In the genomic region with DNA sequence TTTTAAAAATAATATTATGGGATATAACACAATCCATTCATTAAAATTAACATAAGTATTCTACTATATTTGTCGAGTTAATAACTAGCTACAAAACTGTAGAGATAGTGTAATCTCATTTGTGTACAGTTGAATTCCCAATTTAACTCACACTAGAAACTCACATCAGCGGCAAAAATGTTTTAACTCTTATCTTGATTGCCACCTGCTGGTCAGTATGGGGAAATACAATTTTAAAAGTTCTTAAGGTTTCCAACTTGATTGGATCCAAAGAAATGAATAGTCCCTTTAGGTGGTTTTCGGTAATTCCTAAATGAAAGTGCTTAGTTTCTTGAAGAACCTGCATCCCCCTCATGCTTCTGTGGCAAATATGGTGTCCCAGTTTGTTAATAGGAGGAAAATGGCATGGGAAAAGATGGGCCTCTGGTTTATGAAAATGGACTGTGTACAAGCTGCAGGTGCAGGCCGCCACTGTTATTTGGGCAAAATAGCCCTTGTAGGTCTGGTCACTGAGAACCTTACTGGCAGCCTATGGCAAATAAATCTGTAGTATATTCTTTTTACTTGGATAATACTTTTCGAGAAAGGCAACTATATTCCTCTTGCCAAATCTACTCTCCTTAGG, we compare ENCODE assay signal across 3 cellular contexts.
A peak's percentile ranks its signal among the peaks of the same experiment; 100 is the strongest.
TF ChIP-seq lines count a peak whose summit lies in the region.

No MANE protein-coding gene starts in this region.

TF ChIP-seq in HEK293, 187 proteins besides CTCF, POLR2A, EP300 and RAD21 (continued from another document):
- TF ChIP-seq ZNF155 (tag by site-specific recombination; IDR thresholded peaks at IDR 0.05) (no peak), ZNF654 (tag by site-specific recombination; IDR thresholded peaks at IDR 0.05; ENCODE audit: low read depth) (peak; percentile 42)
- TF ChIP-seq, protein P1, sequence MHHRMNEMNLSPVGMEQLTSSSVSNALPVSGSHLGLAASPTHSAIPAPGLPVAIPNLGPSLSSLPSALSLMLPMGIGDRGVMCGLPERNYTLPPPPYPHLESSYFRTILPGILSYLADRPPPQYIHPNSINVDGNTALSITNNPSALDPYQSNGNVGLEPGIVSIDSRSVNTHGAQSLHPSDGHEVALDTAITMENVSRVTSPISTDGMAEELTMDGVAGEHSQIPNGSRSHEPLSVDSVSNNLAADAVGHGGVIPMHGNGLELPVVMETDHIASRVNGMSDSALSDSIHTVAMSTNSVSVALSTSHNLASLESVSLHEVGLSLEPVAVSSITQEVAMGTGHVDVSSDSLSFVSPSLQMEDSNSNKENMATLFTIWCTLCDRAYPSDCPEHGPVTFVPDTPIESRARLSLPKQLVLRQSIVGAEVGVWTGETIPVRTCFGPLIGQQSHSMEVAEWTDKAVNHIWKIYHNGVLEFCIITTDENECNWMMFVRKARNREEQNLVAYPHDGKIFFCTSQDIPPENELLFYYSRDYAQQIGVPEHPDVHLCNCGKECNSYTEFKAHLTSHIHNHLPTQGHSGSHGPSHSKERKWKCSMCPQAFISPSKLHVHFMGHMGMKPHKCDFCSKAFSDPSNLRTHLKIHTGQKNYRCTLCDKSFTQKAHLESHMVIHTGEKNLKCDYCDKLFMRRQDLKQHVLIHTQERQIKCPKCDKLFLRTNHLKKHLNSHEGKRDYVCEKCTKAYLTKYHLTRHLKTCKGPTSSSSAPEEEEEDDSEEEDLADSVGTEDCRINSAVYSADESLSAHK (tag by site-specific recombination; IDR thresholded peaks at IDR 0.05): peak; percentile 68

TF ChIP-seq in K562, 482 proteins besides CTCF, POLR2A, EP300 and RAD21 (continued from another document):
- TF ChIP-seq, protein P2, sequence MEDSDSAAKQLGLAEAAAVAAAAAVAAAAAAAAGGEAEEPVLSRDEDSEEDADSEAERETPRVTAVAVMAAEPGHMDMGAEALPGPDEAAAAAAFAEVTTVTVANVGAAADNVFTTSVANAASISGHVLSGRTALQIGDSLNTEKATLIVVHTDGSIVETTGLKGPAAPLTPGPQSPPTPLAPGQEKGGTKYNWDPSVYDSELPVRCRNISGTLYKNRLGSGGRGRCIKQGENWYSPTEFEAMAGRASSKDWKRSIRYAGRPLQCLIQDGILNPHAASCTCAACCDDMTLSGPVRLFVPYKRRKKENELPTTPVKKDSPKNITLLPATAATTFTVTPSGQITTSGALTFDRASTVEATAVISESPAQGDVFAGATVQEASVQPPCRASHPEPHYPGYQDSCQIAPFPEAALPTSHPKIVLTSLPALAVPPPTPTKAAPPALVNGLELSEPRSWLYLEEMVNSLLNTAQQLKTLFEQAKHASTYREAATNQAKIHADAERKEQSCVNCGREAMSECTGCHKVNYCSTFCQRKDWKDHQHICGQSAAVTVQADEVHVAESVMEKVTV (CRISPR knock-in tag; IDR thresholded peaks at IDR 0.05): peak; percentile 20; the same call in 1 of the 2 replicates

TF ChIP-seq in liver, 16 proteins besides CTCF, POLR2A, EP300 and RAD21 (continued from another document):
- TF ChIP-seq, protein P3, sequence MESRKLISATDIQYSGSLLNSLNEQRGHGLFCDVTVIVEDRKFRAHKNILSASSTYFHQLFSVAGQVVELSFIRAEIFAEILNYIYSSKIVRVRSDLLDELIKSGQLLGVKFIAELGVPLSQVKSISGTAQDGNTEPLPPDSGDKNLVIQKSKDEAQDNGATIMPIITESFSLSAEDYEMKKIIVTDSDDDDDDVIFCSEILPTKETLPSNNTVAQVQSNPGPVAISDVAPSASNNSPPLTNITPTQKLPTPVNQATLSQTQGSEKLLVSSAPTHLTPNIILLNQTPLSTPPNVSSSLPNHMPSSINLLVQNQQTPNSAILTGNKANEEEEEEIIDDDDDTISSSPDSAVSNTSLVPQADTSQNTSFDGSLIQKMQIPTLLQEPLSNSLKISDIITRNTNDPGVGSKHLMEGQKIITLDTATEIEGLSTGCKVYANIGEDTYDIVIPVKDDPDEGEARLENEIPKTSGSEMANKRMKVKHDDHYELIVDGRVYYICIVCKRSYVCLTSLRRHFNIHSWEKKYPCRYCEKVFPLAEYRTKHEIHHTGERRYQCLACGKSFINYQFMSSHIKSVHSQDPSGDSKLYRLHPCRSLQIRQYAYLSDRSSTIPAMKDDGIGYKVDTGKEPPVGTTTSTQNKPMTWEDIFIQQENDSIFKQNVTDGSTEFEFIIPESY (IDR thresholded peaks at IDR 0.05): no peak
- TF ChIP-seq RXRA (IDR thresholded peaks at IDR 0.05) (no peak), FOXA2 (IDR thresholded peaks at IDR 0.05) (no peak), HNF4A (conservative IDR thresholded peaks at IDR 0.05) (no peak), EGR1 (IDR thresholded peaks at IDR 0.05; ENCODE audit: low read depth in 2 of 2) (no peak), FOXA1 (IDR thresholded peaks at IDR 0.05) (no peak)
- TF ChIP-seq, protein P4, sequence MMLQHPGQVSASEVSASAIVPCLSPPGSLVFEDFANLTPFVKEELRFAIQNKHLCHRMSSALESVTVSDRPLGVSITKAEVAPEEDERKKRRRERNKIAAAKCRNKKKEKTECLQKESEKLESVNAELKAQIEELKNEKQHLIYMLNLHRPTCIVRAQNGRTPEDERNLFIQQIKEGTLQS (IDR thresholded peaks at IDR 0.05): no peak
- TF ChIP-seq, protein P5, sequence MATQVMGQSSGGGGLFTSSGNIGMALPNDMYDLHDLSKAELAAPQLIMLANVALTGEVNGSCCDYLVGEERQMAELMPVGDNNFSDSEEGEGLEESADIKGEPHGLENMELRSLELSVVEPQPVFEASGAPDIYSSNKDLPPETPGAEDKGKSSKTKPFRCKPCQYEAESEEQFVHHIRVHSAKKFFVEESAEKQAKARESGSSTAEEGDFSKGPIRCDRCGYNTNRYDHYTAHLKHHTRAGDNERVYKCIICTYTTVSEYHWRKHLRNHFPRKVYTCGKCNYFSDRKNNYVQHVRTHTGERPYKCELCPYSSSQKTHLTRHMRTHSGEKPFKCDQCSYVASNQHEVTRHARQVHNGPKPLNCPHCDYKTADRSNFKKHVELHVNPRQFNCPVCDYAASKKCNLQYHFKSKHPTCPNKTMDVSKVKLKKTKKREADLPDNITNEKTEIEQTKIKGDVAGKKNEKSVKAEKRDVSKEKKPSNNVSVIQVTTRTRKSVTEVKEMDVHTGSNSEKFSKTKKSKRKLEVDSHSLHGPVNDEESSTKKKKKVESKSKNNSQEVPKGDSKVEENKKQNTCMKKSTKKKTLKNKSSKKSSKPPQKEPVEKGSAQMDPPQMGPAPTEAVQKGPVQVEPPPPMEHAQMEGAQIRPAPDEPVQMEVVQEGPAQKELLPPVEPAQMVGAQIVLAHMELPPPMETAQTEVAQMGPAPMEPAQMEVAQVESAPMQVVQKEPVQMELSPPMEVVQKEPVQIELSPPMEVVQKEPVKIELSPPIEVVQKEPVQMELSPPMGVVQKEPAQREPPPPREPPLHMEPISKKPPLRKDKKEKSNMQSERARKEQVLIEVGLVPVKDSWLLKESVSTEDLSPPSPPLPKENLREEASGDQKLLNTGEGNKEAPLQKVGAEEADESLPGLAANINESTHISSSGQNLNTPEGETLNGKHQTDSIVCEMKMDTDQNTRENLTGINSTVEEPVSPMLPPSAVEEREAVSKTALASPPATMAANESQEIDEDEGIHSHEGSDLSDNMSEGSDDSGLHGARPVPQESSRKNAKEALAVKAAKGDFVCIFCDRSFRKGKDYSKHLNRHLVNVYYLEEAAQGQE (IDR thresholded peaks at IDR 0.05): no peak
- TF ChIP-seq, protein P6, sequence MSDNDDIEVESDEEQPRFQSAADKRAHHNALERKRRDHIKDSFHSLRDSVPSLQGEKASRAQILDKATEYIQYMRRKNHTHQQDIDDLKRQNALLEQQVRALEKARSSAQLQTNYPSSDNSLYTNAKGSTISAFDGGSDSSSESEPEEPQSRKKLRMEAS (IDR thresholded peaks at IDR 0.05): no peak
